In genomic region chr2:134344954-134345697, GRCh38 we compare ENCODE assay signal across 2 cellular contexts.
A peak's percentile ranks its signal among the peaks of the same experiment; 100 is the strongest.
TF ChIP-seq lines count a peak whose summit lies in the region.

No MANE protein-coding gene starts in this region.

TF ChIP-seq in SK-N-SH, 30 proteins besides CTCF, POLR2A, EP300 and RAD21 (continued from another document):
- TF ChIP-seq RCOR1 (IDR thresholded peaks at IDR 0.05; ENCODE audit: low read length) (peak; percentile 79), JUND (IDR thresholded peaks at IDR 0.05) (no peak), GATA2 (CRISPR knock-in tag; IDR thresholded peaks at IDR 0.05) (peak; percentile 73), ELF1 (IDR thresholded peaks at IDR 0.05) (no peak), MXI1 (IDR thresholded peaks at IDR 0.05; ENCODE audit: low read depth, low read length) (no peak), SIN3A (IDR thresholded peaks at IDR 0.05; ENCODE audit: borderline replicate concordance, low read depth, low read length) (no peak), YY1 (IDR thresholded peaks at IDR 0.05; ENCODE audit: low read depth) (no peak), RXRA (IDR thresholded peaks at IDR 0.05; ENCODE audit: borderline replicate concordance, low read depth) (no peak), TCF12 (IDR thresholded peaks at IDR 0.05) (0 out of 2 replicates have a peak, but pooled peaks have one; percentile 28), FOSL2 (IDR thresholded peaks at IDR 0.05; ENCODE audit: borderline replicate concordance, low read depth) (no peak), FOXM1 (IDR thresholded peaks at IDR 0.05; ENCODE audit: low read depth) (no peak), NRF1 (IDR thresholded peaks at IDR 0.05; ENCODE audit: low read depth, low read length) (no peak), PBX3 (IDR thresholded peaks at IDR 0.05) (no peak)

TF ChIP-seq in SK-N-SH treated with all-trans-retinoic acid at 6 μM for 48 hours, 23 proteins besides CTCF, POLR2A, EP300 and RAD21 (continued from another document):
- TF ChIP-seq POU6F1 (CRISPR knock-in tag; IDR thresholded peaks at IDR 0.05; ENCODE audit: borderline replicate concordance, low read depth), result no peak
- TF ChIP-seq ZFP3 (CRISPR knock-in tag; IDR thresholded peaks at IDR 0.05), result no peak
- no peak for TF ChIP-seq ZNF70 (CRISPR knock-in tag; IDR thresholded peaks at IDR 0.05)
- no peak for TF ChIP-seq RARB (CRISPR knock-in tag; IDR thresholded peaks at IDR 0.05)
- no peak for TF ChIP-seq BACH2 (CRISPR knock-in tag; IDR thresholded peaks at IDR 0.05; ENCODE audit: borderline replicate concordance)
- TF ChIP-seq TCF4 (CRISPR knock-in tag; IDR thresholded peaks at IDR 0.05; ENCODE audit: borderline replicate concordance), result no peak
- no peak for TF ChIP-seq CSDC2 (CRISPR knock-in tag; IDR thresholded peaks at IDR 0.05)
- TF ChIP-seq ISL1 (CRISPR knock-in tag; IDR thresholded peaks at IDR 0.05), result no peak
- no peak for TF ChIP-seq ZNF8 (CRISPR knock-in tag; IDR thresholded peaks at IDR 0.05)
- no peak for TF ChIP-seq GLIS3 (CRISPR knock-in tag; IDR thresholded peaks at IDR 0.05)
- TF ChIP-seq ARNTL (CRISPR knock-in tag; IDR thresholded peaks at IDR 0.05; ENCODE audit: borderline replicate concordance, low read depth), result no peak
